In genomic region chr2:23436346-23437099, GRCh38 we compare ENCODE assay signal across 10 cellular contexts. TPM values are rescaled to one million over a fixed set of nuclear protein-coding genes. Genes with fewer than 3 reads are reported as not detected.
DNase-seq lines count a peak whose midpoint lies in the region; ATAC-seq and TF ChIP-seq lines count a peak whose summit lies in the region.
"Had no signal": no experiment of that assay in that cellular context is flagged by ENCODE, and none has a peak within 500 bp of the region (broad histone marks: within the 10 kb centered on the region; RNA-seq: fewer than 3 reads in every experiment).

No MANE protein-coding gene starts in this region.

- in situ Hi-C loops in gastrocnemius medialis (cut with MboI; ENCODE audit: low sequenced_read_pairs in 4 of 4) = no loop called here

- H3K4me1 ChIP-seq in gastrocnemius medialis = no peaks in the 10 kb centered on the region

- no peak overlapping the region for H3K4me3 ChIP-seq in gastrocnemius medialis
- H3K4me3 ChIP-seq: esophagus squamous epithelium had no signal

- H3K27ac ChIP-seq in gastrocnemius medialis = no peak overlapping the region

- CTCF ChIA-PET in activated naive CD4-positive, alpha-beta T cell treated with anti-CD3 and anti-CD28 coated beads for 36 hours (lab: Charles Lee) = interaction anchor here (1.2 kb wide), 4 partner anchors 21 to 130 kb away, joined by 3 to 4 read pairs (median 3); no protein-coding TSS in a partner anchor
- CTCF ChIA-PET in MCF 10A (lab: Yijun Ruan, JAX) = interaction anchor here (0.7 to 0.9 kb wide), 2 partner anchors 10 to 47 kb away, joined by 3 to 4 read pairs; no protein-coding TSS in a partner anchor

- no peaks in the 10 kb centered on the region for H3K9me3 ChIP-seq in gastrocnemius medialis

- H3K9me3 Mint-ChIP-seq in activated naive CD4-positive, alpha-beta T cell treated with anti-CD3 and anti-CD28 coated beads for 36 hours = peaks cover 4% of the 10 kb centered on the region
- H3K9me3 Mint-ChIP-seq in MCF 10A (ENCODE audit: unreplicated experiment) = no peaks in the 10 kb centered on the region
- no peaks in the 10 kb centered on the region for H3K9me3 Mint-ChIP-seq in osteocyte (ENCODE audit: unreplicated experiment)

- POLR2A ChIA-PET in MCF 10A (lab: Yijun Ruan, JAX) = interaction anchor here (0.6 to 2.7 kb wide), 5 partner anchors 8 to 41 kb away, joined by 3 to 8 read pairs (median 4); no protein-coding TSS in a partner anchor

- H3K36me3 Mint-ChIP-seq in activated naive CD4-positive, alpha-beta T cell treated with anti-CD3 and anti-CD28 coated beads for 36 hours (ENCODE audit: low read depth) = peaks cover 1% of the 10 kb centered on the region
- H3K36me3 Mint-ChIP-seq in MCF 10A (ENCODE audit: insufficient read depth, unreplicated experiment) (peaks cover 17% of the 10 kb centered on the region), osteocyte (ENCODE audit: unreplicated experiment) (no peaks in the 10 kb centered on the region)
- H3K36me3 Mint-ChIP-seq: naive B cell had no signal

- no peak for TF ChIP-seq POLR2A in gastrocnemius medialis (IDR thresholded peaks at IDR 0.05)

- BruUV-seq in MCF 10A (replicated peaks; lab: Mats Ljungman, UMichigan) = no TSS peak

- H3K4me3 Mint-ChIP-seq in activated naive CD4-positive, alpha-beta T cell treated with anti-CD3 and anti-CD28 coated beads for 36 hours = no peak overlapping the region
- H3K4me3 Mint-ChIP-seq in MCF 10A (ENCODE audit: unreplicated experiment) (no peak overlapping the region), osteocyte (ENCODE audit: unreplicated experiment) (no peak overlapping the region)
- H3K4me3 Mint-ChIP-seq: naive B cell had no signal

- H3K27me3 ChIP-seq in gastrocnemius medialis = no peaks in the 10 kb centered on the region
- H3K27me3 ChIP-seq: esophagus squamous epithelium had no signal

- ATAC-seq in gastrocnemius medialis (no peak), HG03457 (IDR thresholded peaks at IDR 0.05; ENCODE audit: unreplicated experiment) (no peak)

- H3K36me3 ChIP-seq in gastrocnemius medialis = no peaks in the 10 kb centered on the region
- H3K36me3 ChIP-seq: esophagus squamous epithelium had no signal

- peaks cover 17% of the 10 kb centered on the region for H3K4me1 Mint-ChIP-seq in activated naive CD4-positive, alpha-beta T cell treated with anti-CD3 and anti-CD28 coated beads for 36 hours (ENCODE audit: low read depth)
- H3K4me1 Mint-ChIP-seq in MCF 10A (ENCODE audit: insufficient read depth, unreplicated experiment) (peaks cover 22% of the 10 kb centered on the region), osteocyte (ENCODE audit: unreplicated experiment) (peaks cover 12% of the 10 kb centered on the region)

- no peak overlapping the region for H3K27ac Mint-ChIP-seq in activated naive CD4-positive, alpha-beta T cell treated with anti-CD3 and anti-CD28 coated beads for 36 hours
- no peak overlapping the region for H3K27ac Mint-ChIP-seq in MCF 10A (ENCODE audit: low read depth, unreplicated experiment)
- H3K27ac Mint-ChIP-seq in osteocyte (ENCODE audit: unreplicated experiment) = no peak overlapping the region

- intact Hi-C loops in activated naive CD4-positive, alpha-beta T cell treated with anti-CD3 and anti-CD28 coated beads for 36 hours (cut with micrococcal nuclease) = loop anchor here (1.0 to 2.0 kb wide), 2 partner anchors 9 to 56 kb away; no protein-coding TSS in a partner anchor
- intact Hi-C loops in MCF 10A (cut with micrococcal nuclease) = no loop called here
- intact Hi-C loops in gastrocnemius medialis (cut with DNase I; ENCODE audit: low total_unique reads) = no loop called here

- H3K27me3 Mint-ChIP-seq in activated naive CD4-positive, alpha-beta T cell treated with anti-CD3 and anti-CD28 coated beads for 36 hours (ENCODE audit: low read depth) = peaks cover 3% of the 10 kb centered on the region
- no peaks in the 10 kb centered on the region for H3K27me3 Mint-ChIP-seq in MCF 10A (ENCODE audit: insufficient read depth, unreplicated experiment)
- H3K27me3 Mint-ChIP-seq in osteocyte (ENCODE audit: unreplicated experiment) = peaks cover 7% of the 10 kb centered on the region

- peak; percentile 71 for DNase-seq in activated naive CD4-positive, alpha-beta T cell treated with anti-CD3 and anti-CD28 coated beads for 36 hours
- DNase-seq in activated naive CD4-positive, alpha-beta T cell treated with Interleukin-2 at 50 U/mL for 16 hours = no peak
- peak; percentile 25 for DNase-seq in MCF 10A (ENCODE audit: unreplicated experiment)
- DNase-seq in osteocyte (ENCODE audit: extremely low spot score, unreplicated experiment) = peak; percentile 66
- no peak for DNase-seq in gastrocnemius medialis
- no peak for DNase-seq in glomerular visceral epithelial cell (ENCODE audit: extremely low spot score)
- no peak for DNase-seq in occipital lobe (lab: John Stamatoyannopoulos, UW)
- DNase-seq: esophagus squamous epithelium, naive B cell had no signal

- no peak for TF ChIP-seq CTCF in MCF 10A (IDR thresholded peaks at IDR 0.05; ENCODE audit: unreplicated experiment)
- TF ChIP-seq CTCF in osteocyte (IDR thresholded peaks at IDR 0.05) = no peak
- no peak for TF ChIP-seq CTCF in gastrocnemius medialis (IDR thresholded peaks at IDR 0.05 in 4 of 5, conservative IDR thresholded peaks at IDR 0.05 in 1 of 5)

RNA-seq across cellular contexts. Expression of gene KLHL29, which starts 51.5 kb away (rescaled TPM):
- total RNA-seq in activated naive CD4-positive, alpha-beta T cell treated with anti-CD3 and anti-CD28 coated beads for 36 hours = 1 to 10 TPM; 2.4 to 2.9 TPM
- total RNA-seq in MCF 10A (2022) (36.3 and 43.1 TPM in 2 replicates), osteocyte (5.0 and 5.2 TPM in 2 replicates), gastrocnemius medialis (10 to 100 TPM in 2 of 4 donors, 1 to 10 TPM in 2; 4.3 to 24.9 (median 8.7) TPM), occipital lobe (8.4 TPM)

Comparison
In these comparisons a context has a peak if more than half of its experiments do, and no peak if none do; other contexts are left out.
1. DNase-seq: peak in activated naive CD4-positive, alpha-beta T cell treated with anti-CD3 and anti-CD28 coated beads for 36 hours (single experiment), MCF 10A (single experiment) and osteocyte (single experiment); none in activated naive CD4-positive, alpha-beta T cell treated with Interleukin-2 at 50 U/mL for 16 hours (single experiment), gastrocnemius medialis (0 of 2), glomerular visceral epithelial cell (single experiment) and occipital lobe (single experiment).